10 cellular contexts compared by ENCODE assay signal in genomic region chr16:85607331-85607765, GRCh38. TPM values are rescaled to one million over a fixed set of nuclear protein-coding genes. Genes with fewer than 3 reads are reported as not detected.
DNase-seq lines count a peak whose midpoint lies in the region; ATAC-seq and TF ChIP-seq lines count a peak whose summit lies in the region.
"Had no signal": no experiment of that assay in that cellular context is flagged by ENCODE, and none has a peak within 500 bp of the region (broad histone marks: within the 10 kb centered on the region; RNA-seq: fewer than 3 reads in every experiment).

No MANE protein-coding gene starts in this region.

- peaks cover 14% of the 10 kb centered on the region for H3K79me1 ChIP-seq in mesendoderm (ENCODE audit: low read length)

- peak overlapping the region; percentile 85 for H3K18ac ChIP-seq in mesendoderm (ENCODE audit: low read length)

- CTCF ChIA-PET in activated B cell treated with CpG ODN at 0.5 μM for 24 hours (lab: Charles Lee), result interaction anchor here (1.2 to 1.9 kb wide), 5 partner anchors 9 to 127 kb away, joined by 3 to 8 read pairs (median 4); no protein-coding TSS in a partner anchor

- H2BK5ac ChIP-seq in mesendoderm (ENCODE audit: low read length), result peak overlapping the region; percentile 79

- no peak overlapping the region for H2BK15ac ChIP-seq in mesendoderm (replicated peaks; ENCODE audit: low read depth)

- H3K9me3 ChIP-seq in BLaER1 treated with 17β-estradiol and CSF1 and Interleukin-3, amounts not matched to agents 10 nM and 100 nM (replicated peaks in 1 of 11), result no peaks in the 10 kb centered on the region
- H3K9me3 ChIP-seq in HUES6 (ENCODE audit: control insufficient read depth, insufficient read depth, low read depth, low read length), result no peaks in the 10 kb centered on the region

- no peaks in the 10 kb centered on the region for H3K27me3 Mint-ChIP-seq in activated B cell treated with CpG ODN at 0.5 μM for 24 hours

- peak overlapping the region in 6 of 11 experiments; percentile 16 to 72 (median 44); a peak in 10 of 22 replicates for H3K27ac ChIP-seq in BLaER1 treated with 17β-estradiol and CSF1 and Interleukin-3, amounts not matched to agents 10 nM and 100 nM
- H3K27ac ChIP-seq in HUES6 (ENCODE audit: low read depth, low read length), result peak overlapping the region; percentile 78
- peak overlapping the region; percentile 87 for H3K27ac ChIP-seq in mesendoderm (ENCODE audit: low read depth, low read length)
- H3K27ac ChIP-seq: KMS-11 had no signal

- peaks cover 51 to 90% (median 87%) of the 10 kb centered on the region in 10 experiments for H3K4me1 ChIP-seq in BLaER1 treated with 17β-estradiol and CSF1 and Interleukin-3, amounts not matched to agents 10 nM and 100 nM
- peaks cover 69% of the 10 kb centered on the region for H3K4me1 ChIP-seq in HUES6 (ENCODE audit: control insufficient read depth, insufficient read depth, low read length)
- peaks cover 28% of the 10 kb centered on the region for H3K4me1 ChIP-seq in mesendoderm (ENCODE audit: control insufficient read depth, low read depth, low read length)

- peaks cover 62 to 78% (median 72%) of the 10 kb centered on the region in 11 experiments for H4K20me1 ChIP-seq in BLaER1 treated with 17β-estradiol and CSF1 and Interleukin-3, amounts not matched to agents 10 nM and 100 nM

- peaks cover 0 to 44% (median 0%) of the 10 kb centered on the region in 11 experiments; a peak in 6 of 22 replicates for H3K27me3 ChIP-seq in BLaER1 treated with 17β-estradiol and CSF1 and Interleukin-3, amounts not matched to agents 10 nM and 100 nM
- peaks cover 15% of the 10 kb centered on the region for H3K27me3 ChIP-seq in HUES6 (ENCODE audit: control insufficient read depth, insufficient read depth, low read length)
- H3K27me3 ChIP-seq in mesendoderm (ENCODE audit: insufficient read depth, low read length, poor library complexity), result no peaks in the 10 kb centered on the region

- peak overlapping the region; percentile 82 for H3K56ac ChIP-seq in mesendoderm (ENCODE audit: low read length)

- no peak overlapping the region for H2BK120ac ChIP-seq in mesendoderm (ENCODE audit: low read depth, low read length)

- H3K9ac ChIP-seq in BLaER1 treated with 17β-estradiol and CSF1 and Interleukin-3, amounts not matched to agents 10 nM and 100 nM, result peak overlapping the region in 9 of 11 experiments; percentile 10 to 74 (median 57); a peak in 17 of 22 replicates
- H3K9ac ChIP-seq in HUES6 (ENCODE audit: low read length) (peak overlapping the region; percentile 48), mesendoderm (ENCODE audit: low read length) (peak overlapping the region; percentile 68)
- H3K9ac ChIP-seq: KMS-11 had no signal

- peak overlapping the region; percentile 52 for H3K4me3 Mint-ChIP-seq in activated B cell treated with CpG ODN at 0.5 μM for 24 hours

- no peak overlapping the region for H4K8ac ChIP-seq in mesendoderm (ENCODE audit: low read depth, low read length)

- no peak overlapping the region for H3K23ac ChIP-seq in mesendoderm (ENCODE audit: low read length)

- peaks cover 15% of the 10 kb centered on the region for H3K79me2 ChIP-seq in mesendoderm (ENCODE audit: control insufficient read depth, insufficient read depth, low read length)

- H3K4me3 ChIP-seq in BLaER1 treated with 17β-estradiol and CSF1 and Interleukin-3, amounts not matched to agents 10 nM and 100 nM, result peak overlapping the region in 8 of 10 experiments; percentile 11 to 54 (median 26); a peak in 11 of 20 replicates
- peak overlapping the region; percentile 42 for H3K4me3 ChIP-seq in HUES6 (ENCODE audit: low read depth, low read length)
- H3K4me3 ChIP-seq in mesendoderm (ENCODE audit: low read length), result no peak overlapping the region

- H3K36me3 Mint-ChIP-seq in activated B cell treated with CpG ODN at 0.5 μM for 24 hours (ENCODE audit: low read depth), result peaks cover 7% of the 10 kb centered on the region

- no peaks in the 10 kb centered on the region for H3K9me3 Mint-ChIP-seq in activated B cell treated with CpG ODN at 0.5 μM for 24 hours

- H4K5ac ChIP-seq in mesendoderm (ENCODE audit: low read length), result no peak overlapping the region

- peak; percentile 14 for ATAC-seq in activated B cell treated with CpG ODN at 0.5 μM for 24 hours (ENCODE audit: low read depth)
- no peak for ATAC-seq in GM21367 (IDR thresholded peaks at IDR 0.05; ENCODE audit: unreplicated experiment)
- ATAC-seq in HG02852 (IDR thresholded peaks at IDR 0.05; ENCODE audit: unreplicated experiment), result no peak
- ATAC-seq in GM18520 (IDR thresholded peaks at IDR 0.05; ENCODE audit: unreplicated experiment), result no peak

- TF ChIP-seq CTCF in activated B cell treated with CpG ODN at 0.5 μM for 24 hours (IDR thresholded peaks at IDR 0.05), result no peak

- H3K27ac Mint-ChIP-seq in activated B cell treated with CpG ODN at 0.5 μM for 24 hours, result no peak overlapping the region

- POLR2A ChIA-PET in activated B cell treated with CpG ODN at 0.5 μM for 24 hours (lab: Charles Lee), result interaction anchor here (1.1 to 2.5 kb wide), 2 partner anchors 8 to 53 kb away, joined by 3 to 12 read pairs; no protein-coding TSS in a partner anchor

- H3K4ac ChIP-seq in mesendoderm (ENCODE audit: low read depth, low read length), result peak overlapping the region; percentile 48

- DNase-seq in activated B cell treated with CpG ODN at 0.5 μM for 24 hours (peak; percentile 25), mesendoderm (peak; percentile 92), occipital lobe (lab: John Stamatoyannopoulos, UW) (no peak)
- DNase-seq: activated gamma-delta T cell had no signal

- peak overlapping the region; percentile 83 to 99 (median 98) for H3K4me2 ChIP-seq in BLaER1 treated with 17β-estradiol and CSF1 and Interleukin-3, amounts not matched to agents 10 nM and 100 nM
- H3K4me2 ChIP-seq in mesendoderm (ENCODE audit: low read length), result peak overlapping the region; percentile 50
- H3K4me2 ChIP-seq: KMS-11 had no signal

- H3K4me1 Mint-ChIP-seq in activated B cell treated with CpG ODN at 0.5 μM for 24 hours, result peaks cover 63% of the 10 kb centered on the region

- H2AK5ac ChIP-seq in mesendoderm (ENCODE audit: low read length), result no peak overlapping the region

- no peaks in the 10 kb centered on the region for H3K36me3 ChIP-seq in BLaER1 treated with 17β-estradiol and CSF1 and Interleukin-3, amounts not matched to agents 10 nM and 100 nM
- H3K36me3 ChIP-seq in HUES6 (ENCODE audit: control insufficient read depth, insufficient read depth, low read length) (no peaks in the 10 kb centered on the region), mesendoderm (ENCODE audit: control insufficient read depth, insufficient read depth, low read length) (no peaks in the 10 kb centered on the region)

- WGBS in mesendoderm (ENCODE audit: extremely low coverage, insufficient coverage, low lambda C conversion rate), result no CpG with 5 or more reads among the region's 21 CpGs

- intact Hi-C loops in activated B cell treated with CpG ODN at 0.5 μM for 24 hours (cut with micrococcal nuclease), result no loop called here

RNA-seq across cellular contexts. Expression of gene GSE1, which starts 5.8 kb away (rescaled TPM):
- total RNA-seq in activated B cell treated with CpG ODN at 0.5 μM for 24 hours, result 37.8 and 48.3 TPM in 2 replicates
- polyA plus RNA-seq in mesendoderm (2013, experiment 1 of 2), result 16.7 TPM
- polyA plus RNA-seq in mesendoderm (2013, experiment 2 of 2), result 17.3 TPM
- total RNA-seq in occipital lobe, result 18.4 TPM
